ENCODE assay signal across 22 cellular contexts in the genomic region with DNA sequence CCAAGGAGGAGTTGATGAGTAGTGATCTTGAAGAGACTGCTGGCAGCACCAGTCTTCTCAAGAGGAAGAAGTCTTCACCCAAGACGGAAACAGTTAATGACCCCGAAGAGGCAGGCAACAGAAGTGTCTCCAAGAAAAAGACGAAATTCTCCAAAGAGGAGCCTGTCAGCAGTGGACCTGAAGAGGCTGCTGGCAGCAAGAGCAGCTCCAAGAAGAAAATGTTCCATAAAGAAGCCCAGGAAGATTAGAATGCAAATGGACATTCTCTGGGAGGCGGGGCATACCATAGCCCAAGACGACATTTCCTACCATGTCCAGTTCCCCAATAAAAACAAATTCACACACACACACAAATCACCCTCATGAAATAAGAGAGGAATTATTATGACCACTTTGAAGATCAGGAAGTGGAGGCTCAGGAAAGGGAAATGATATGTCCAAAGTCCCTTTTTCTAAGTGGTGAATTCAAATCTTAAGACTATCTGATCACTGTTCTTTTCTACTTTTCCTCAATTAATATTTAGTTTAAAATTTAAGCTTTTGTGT.
DNase-seq lines count a peak whose midpoint lies in the region; ATAC-seq, FAIRE-seq and TF ChIP-seq lines count a peak whose summit lies in the region.
"Had no signal": no experiment of that assay in that cellular context is flagged by ENCODE, and none has a peak within 500 bp of the region (broad histone marks: within the 10 kb centered on the region; RNA-seq: fewer than 3 reads in every experiment).

No MANE protein-coding gene starts in this region.

- H3K4me1 ChIP-seq in GM23338 (ENCODE audit: insufficient read depth) (peaks cover 35% of the 10 kb centered on the region), right lobe of liver (peaks cover 0 to 35% (median 17%) of the 10 kb centered on the region in 4 donors), testis (peaks cover 19% of the 10 kb centered on the region)
- H3K4me1 ChIP-seq: BLaER1 treated with 17β-estradiol and CSF1 and Interleukin-3, amounts not matched to agents 10 nM and 100 nM had no signal

- H3K36me3 ChIP-seq in GM23338 (ENCODE audit: insufficient read depth) (peaks cover 37% of the 10 kb centered on the region), right lobe of liver (no peaks in the 10 kb centered on the region), testis (ENCODE audit: low read depth, missing control alignments) (no peaks in the 10 kb centered on the region)
- H3K36me3 ChIP-seq: HAP-1 had no signal

- no peak overlapping the region for H3K27ac Mint-ChIP-seq in GM23338
- H3K27ac Mint-ChIP-seq: activated naive CD4-positive, alpha-beta T cell treated with anti-CD3 and anti-CD28 coated beads for 36 hours; activated T-cell treated with anti-CD3 and anti-CD28 coated beads, Interleukin-2, amount 50 U/mL, for 72 hours had no signal

- peaks cover 8% of the 10 kb centered on the region for H3K27me3 Mint-ChIP-seq in GM23338 (ENCODE audit: insufficient read depth, low read depth, poor library complexity)

- no peak overlapping the region for H3K4me3 ChIP-seq in GM23338
- H3K4me3 ChIP-seq in choroid plexus epithelial cell (ENCODE audit: low read depth, low read length), result no peak overlapping the region
- H3K4me3 ChIP-seq in right lobe of liver, result no peak overlapping the region
- H3K4me3 ChIP-seq in testis, result no peak overlapping the region
- H3K4me3 ChIP-seq: BLaER1 treated with 17β-estradiol and CSF1 and Interleukin-3, amounts not matched to agents 10 nM and 100 nM; HAP-1 had no signal

- H3K4me3 Mint-ChIP-seq in GM23338, result no peak overlapping the region
- H3K4me3 Mint-ChIP-seq: activated naive CD4-positive, alpha-beta T cell treated with anti-CD3 and anti-CD28 coated beads for 36 hours; activated T-cell treated with anti-CD3 and anti-CD28 coated beads, Interleukin-2, amount 50 U/mL, for 72 hours had no signal

- H3K9me3 Mint-ChIP-seq in GM23338, result peaks cover 53% of the 10 kb centered on the region
- H3K9me3 Mint-ChIP-seq: activated T-cell treated with anti-CD3 and anti-CD28 coated beads, Interleukin-2, amount 50 U/mL, for 72 hours had no signal

- H2AFZ ChIP-seq in GM23338, result no peak overlapping the region

- intact Hi-C loops in right lobe of liver (cut with DNase I), result loop anchor here in 1 of 2 donors (5.0 to 10.0 kb wide), 2 partner anchors 133 to 186 kb away; a partner anchor contains a TSS
- intact Hi-C loops in testis (cut with DNase I; ENCODE audit: low total_unique reads), result loop anchor here (10.0 kb wide), 1 partner anchor 136 kb away; a partner anchor contains a TSS

- H3K9me3 ChIP-seq in right lobe of liver (peaks cover 0 to 3% (median 0%) of the 10 kb centered on the region in 4 donors), testis (no peaks in the 10 kb centered on the region)

- H3K79me2 ChIP-seq in GM23338 (replicated peaks; ENCODE audit: insufficient read depth), result 0 out of 2 replicates have a peak, but pooled peaks cover 4% of the 10 kb centered on the region

- no peak for FAIRE-seq in frontal cortex (lab: Jason Lieb, UNC)

- no peaks in the 10 kb centered on the region for H3K9me2 ChIP-seq in GM23338 (ENCODE audit: insufficient read depth)

- TF ChIP-seq POLR2A in right lobe of liver (IDR thresholded peaks at IDR 0.05), result no peak
- no peak for TF ChIP-seq POLR2A in testis (IDR thresholded peaks at IDR 0.05)

- DNase-seq in GM23338 (ENCODE audit: low spot score) (no peak), choroid plexus epithelial cell (ENCODE audit: low read depth) (peak; percentile 11), right lobe of liver (no peak), testis (peak; percentile 42), GF-D8 (lab: John Stamatoyannopoulos, UW) (no peak), frontal cortex (ENCODE audit: low spot score in 2 of 2) (no peak), foreskin melanocyte (no peak), pons (ENCODE audit: low spot score) (no peak)
- DNase-seq: activated CD4-positive, alpha-beta T cell treated with anti-CD3 and anti-CD28 coated beads for 4 hours; activated naive CD4-positive, alpha-beta T cell treated with anti-CD3 and anti-CD28 coated beads for 36 hours; activated T-cell treated with anti-CD3 and anti-CD28 coated beads, Interleukin-2, amount 50 U/mL, for 72 hours; anterior cingulate cortex; central memory CD4-positive, alpha-beta T cell; EL; foreskin keratinocyte; hypothalamus; NCI-H510A treated with DMSO at 0.1 percent for 48 hours; occipital lobe; stimulated activated CD4-positive, alpha-beta T cell treated with anti-CD3 and anti-CD28 coated beads, Interleukin-1b, Interleukin-23, amount 100 ng/mL, for 48 hours had no signal

- no peaks in the 10 kb centered on the region for H4K20me1 ChIP-seq in GM23338 (replicated peaks; ENCODE audit: insufficient read depth)
- H4K20me1 ChIP-seq: BLaER1 treated with 17β-estradiol and CSF1 and Interleukin-3, amounts not matched to agents 10 nM and 100 nM had no signal

- H3K27me3 ChIP-seq in GM23338 (ENCODE audit: insufficient read depth), result no peaks in the 10 kb centered on the region
- no peaks in the 10 kb centered on the region for H3K27me3 ChIP-seq in right lobe of liver
- H3K27me3 ChIP-seq in testis, result no peaks in the 10 kb centered on the region
- H3K27me3 ChIP-seq: BLaER1 treated with 17β-estradiol and CSF1 and Interleukin-3, amounts not matched to agents 10 nM and 100 nM; foreskin keratinocyte had no signal

- no peak for ATAC-seq in GM23338
- no peak for ATAC-seq in right lobe of liver
- ATAC-seq: activated T-cell treated with anti-CD3 and anti-CD28 coated beads, Interleukin-2, amount 50 U/mL, for 72 hours; foreskin keratinocyte had no signal

- peak overlapping the region; percentile 26 for H3K4me2 ChIP-seq in GM23338
- H3K4me2 ChIP-seq: BLaER1 treated with 17β-estradiol and CSF1 and Interleukin-3, amounts not matched to agents 10 nM and 100 nM had no signal

- H3F3A ChIP-seq in GM23338 (replicated peaks; ENCODE audit: low read depth), result peaks cover 4% of the 10 kb centered on the region; the same call in 1 of the 2 replicates

- no peak for TF ChIP-seq CTCF in GM23338 (conservative IDR thresholded peaks at IDR 0.05; ENCODE audit: low read depth in 2 of 2)
- no peak for TF ChIP-seq CTCF in choroid plexus epithelial cell (conservative IDR thresholded peaks at IDR 0.05; ENCODE audit: low read depth, low read length)
- no peak for TF ChIP-seq CTCF in right lobe of liver (IDR thresholded peaks at IDR 0.05)
- no peak for TF ChIP-seq CTCF in testis (IDR thresholded peaks at IDR 0.05)

- H3K27ac ChIP-seq in GM23338 (ENCODE audit: low read depth) (peak overlapping the region; percentile 80), right lobe of liver (peak overlapping the region; percentile 53 to 89 (median 68)), testis (peak overlapping the region; percentile 41 to 77)
- H3K27ac ChIP-seq: BLaER1 treated with 17β-estradiol and CSF1 and Interleukin-3, amounts not matched to agents 10 nM and 100 nM; foreskin keratinocyte; HL-60 had no signal

- H3K36me3 Mint-ChIP-seq in GM23338 (ENCODE audit: low read depth), result peaks cover 79% of the 10 kb centered on the region

- peaks cover 30% of the 10 kb centered on the region for H3K4me1 Mint-ChIP-seq in GM23338

- 59% methylated on average over 5 of the region's 5 CpGs for WGBS in right lobe of liver (ENCODE audit: insufficient coverage, low coverage, low lambda C conversion rate, missing lambda C conversion rate)
- 42 to 52% methylated on average over 5 of the region's 5 CpGs for WGBS in testis, 2 donors

Comparison
In these comparisons a context has a peak if more than half of its experiments do, and no peak if none do; other contexts are left out.
1. DNase-seq: peak in choroid plexus epithelial cell (single experiment) and testis (single experiment); none in GM23338 (single experiment), right lobe of liver (0 of 3), GF-D8 (single experiment), frontal cortex (0 of 2), foreskin melanocyte (single experiment) and pons (single experiment).
2. Peak in every context shown above with its lines, with median percentiles within 50 percentile points of each other: H3K27ac ChIP-seq.